In genomic region chr4:89298160-89298559, GRCh38 we compare ENCODE assay signal across 9 cellular contexts. TPM values are rescaled to one million over a fixed set of nuclear protein-coding genes. Genes with fewer than 3 reads are reported as not detected.
DNase-seq lines count a peak whose midpoint lies in the region; ATAC-seq and TF ChIP-seq lines count a peak whose summit lies in the region.
"Had no signal": no experiment of that assay in that cellular context is flagged by ENCODE, and none has a peak within 500 bp of the region (broad histone marks: within the 10 kb centered on the region; RNA-seq: fewer than 3 reads in every experiment).

No MANE protein-coding gene starts in this region.

- no TSS peak for BruUV-seq in MCF 10A (replicated peaks; lab: Mats Ljungman, UMichigan)

- no peaks in the 10 kb centered on the region for H3K9me3 Mint-ChIP-seq in MCF 10A (ENCODE audit: unreplicated experiment)

- WGBS in lung, 2 donors: 31 to 46% methylated on average over 2 of the region's 2 CpGs

- H3K36me3 Mint-ChIP-seq in MCF 10A (ENCODE audit: insufficient read depth, unreplicated experiment): no peaks in the 10 kb centered on the region

- CTCF ChIA-PET in RWPE1 (lab: Yijun Ruan, JAX): interaction anchor here (0.6 kb wide), 1 partner anchor 208 kb away, joined by 4 read pairs; no protein-coding TSS in a partner anchor
- CTCF ChIA-PET in MCF 10A (lab: Yijun Ruan, JAX): interaction anchor here (0.6 to 1.5 kb wide), 3 partner anchors 25 to 137 kb away, joined by 3 read pairs; no protein-coding TSS in a partner anchor

- H3K4me1 ChIP-seq in lung (ENCODE audit: control insufficient read depth in 2 of 2, insufficient read depth in 2 of 2, low read length in 2 of 2): peaks cover 2 to 27% of the 10 kb centered on the region in 2 donors

- intact Hi-C loops in MCF 10A (cut with micrococcal nuclease): no loop called here

- POLR2A ChIA-PET in RWPE1 (lab: Yijun Ruan, JAX; ENCODE audit: low non-redundant PET): no interaction called here
- POLR2A ChIA-PET in MCF 10A (lab: Yijun Ruan, JAX): no interaction called here

- no peak overlapping the region for H3K4me3 Mint-ChIP-seq in MCF 10A (ENCODE audit: unreplicated experiment)

- ATAC-seq in GM21529 (IDR thresholded peaks at IDR 0.05; ENCODE audit: unreplicated experiment) (peak; percentile 36), lung (ENCODE audit: insufficient read depth, low FRiP score) (no peak), GM19467 (IDR thresholded peaks at IDR 0.05; ENCODE audit: unreplicated experiment) (no peak)

- no peak overlapping the region for H3K27ac Mint-ChIP-seq in MCF 10A (ENCODE audit: low read depth, unreplicated experiment)

- peaks cover 0 to 1% of the 10 kb centered on the region in 2 donors for H3K36me3 ChIP-seq in lung (ENCODE audit: control insufficient read depth in 2 of 2, insufficient read depth in 2 of 2, low read length in 2 of 2)

- H3K27me3 Mint-ChIP-seq in MCF 10A (ENCODE audit: insufficient read depth, unreplicated experiment): no peaks in the 10 kb centered on the region

- H3K9me3 ChIP-seq in lung (ENCODE audit: control insufficient read depth in 2 of 2, insufficient read depth in 1 of 2, low read length in 1 of 2): no peaks in the 10 kb centered on the region

- peaks cover 15% of the 10 kb centered on the region for H3K4me1 Mint-ChIP-seq in MCF 10A (ENCODE audit: insufficient read depth, unreplicated experiment)

- DNase-seq in DMS53 treated with DMSO at 0.1 percent for 48 hours (lab: John Stamatoyannopoulos, UW; ENCODE audit: unreplicated experiment) (peak; percentile 22), T-helper 9 cell (peak; percentile 18), lung (ENCODE audit: low spot score) (no peak), iPS-NIHi11 (ENCODE audit: low spot score) (no peak), RWPE1 (ENCODE audit: low spot score) (no peak), MCF 10A (ENCODE audit: unreplicated experiment) (no peak)
- DNase-seq: PC-9 had no signal

- peak overlapping the region; percentile 58 to 82 for H3K27ac ChIP-seq in lung (ENCODE audit: low read depth in 1 of 2, low read length in 1 of 2)
- H3K27ac ChIP-seq in RWPE1: no peak overlapping the region
- H3K27ac ChIP-seq: PC-9 had no signal

- no peaks in the 10 kb centered on the region for H3K27me3 ChIP-seq in lung (ENCODE audit: control insufficient read depth, insufficient read depth)

- no peak overlapping the region for H3K4me3 ChIP-seq in lung
- H3K4me3 ChIP-seq: PC-9 had no signal

- TF ChIP-seq CTCF in lung (IDR thresholded peaks at IDR 0.05; ENCODE audit: control extremely low read depth, extremely low read depth): no peak
- TF ChIP-seq CTCF in RWPE1 (conservative IDR thresholded peaks at IDR 0.05; ENCODE audit: low read depth): no peak
- TF ChIP-seq CTCF in MCF 10A (IDR thresholded peaks at IDR 0.05; ENCODE audit: unreplicated experiment): no peak

RNA-seq across cellular contexts. Expression of gene GPRIN3, which starts 9.4 kb away (rescaled TPM):
- 10 to 100 TPM in 1 of 2 donors, 1 to 10 TPM in 1; 5.4 to 14.4 TPM for total RNA-seq in lung
- 1 to 10 TPM; 1.6 to 3.2 TPM for polyA plus RNA-seq in lung
- total RNA-seq in MCF 10A (2022): not detected in 2 replicates

Comparison
In these comparisons a context has a peak if more than half of its experiments do, and no peak if none do; other contexts are left out.
1. DNase-seq: peak in DMS53 treated with DMSO at 0.1 percent for 48 hours (single experiment) and T-helper 9 cell (single experiment); none in lung (single experiment), iPS-NIHi11 (single experiment), RWPE1 (single experiment) and MCF 10A (single experiment).